In the genomic region with DNA sequence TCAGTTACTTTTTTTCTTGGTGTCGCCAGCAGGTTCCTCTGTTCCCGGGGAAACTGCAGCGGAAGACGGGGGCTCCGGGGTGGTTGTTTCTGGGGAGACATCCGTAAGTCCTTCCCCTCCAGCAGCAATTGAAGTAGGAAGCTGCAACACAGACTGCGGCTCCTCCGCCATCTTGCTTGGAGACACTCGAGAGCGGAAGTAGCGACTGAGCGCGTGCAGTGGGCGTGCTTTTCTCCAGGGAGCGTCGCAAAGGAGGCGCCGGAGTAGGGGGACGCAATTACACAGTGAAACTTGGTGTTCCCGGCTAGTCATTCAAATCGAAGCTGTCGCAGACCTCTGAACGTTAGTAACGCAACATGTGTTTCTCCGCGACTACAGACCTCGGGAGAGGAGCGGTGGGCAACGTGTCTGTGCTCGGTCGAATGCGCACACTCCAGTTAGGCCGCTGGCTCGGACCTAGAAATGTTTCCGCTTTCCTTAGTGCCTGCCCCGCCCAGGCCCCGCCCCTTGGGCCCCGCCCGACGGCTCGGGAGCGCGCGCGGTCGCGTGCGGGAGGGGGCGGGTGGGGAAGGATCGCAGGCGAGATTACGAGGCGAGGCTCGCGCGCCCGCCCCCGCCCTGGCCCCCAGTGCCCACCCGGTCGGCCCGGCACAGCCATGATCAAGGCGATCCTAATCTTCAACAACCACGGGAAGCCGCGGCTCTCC, we compare ENCODE assay signal across 8 cellular contexts. TPM values are rescaled to one million over a fixed set of nuclear protein-coding genes. Genes with fewer than 3 reads are reported as not detected.
A peak's percentile ranks its signal among the peaks of the same experiment; 100 is the strongest.
DNase-seq lines count a peak whose midpoint lies in the region; ATAC-seq and TF ChIP-seq lines count a peak whose summit lies in the region.

A gene (plus strand): TSS at position 554 of the 707 bp plus-strand sequence. CDS start 103 bp downstream, at position 657.
A gene (minus strand): TSS at position 184 of the 707 bp plus-strand sequence. CDS start 13 bp downstream, at position 171.

- DNase-seq in COLO668 (lab: John Stamatoyannopoulos, UW; ENCODE audit: unreplicated experiment) (peak; percentile 87), GM20000 (ENCODE audit: low spot score) (peak; percentile 91), HS-5 (ENCODE audit: low read depth) (peak; percentile 92), NK-92 (lab: John Stamatoyannopoulos, UW; ENCODE audit: unreplicated experiment) (peak; percentile 11), lower lobe of right lung (peak; percentile 95)
- DNase-seq in activated CD8-positive, alpha-beta memory T cell treated with anti-CD3 and anti-CD28 coated beads for 1 hour (ENCODE audit: extremely low read depth in 1 of 2, low read depth in 1 of 2): peak; percentile 76 to 86
- peak; percentile 56 to 92 (median 73) for DNase-seq in stimulated activated CD4-positive, alpha-beta T cell treated with anti-CD3 and anti-CD28 coated beads, TNF-alpha, amount 100 ng/mL, for 1 hour (ENCODE audit: low read depth in 3 of 3, low spot score in 1 of 3)

- peaks cover 8% of the 10 kb centered on the region for H3K36me3 ChIP-seq in ectodermal cell (ENCODE audit: control insufficient read depth, insufficient read depth, low read length)
- H3K36me3 ChIP-seq in lower lobe of right lung: peaks cover 21% of the 10 kb centered on the region

- H3K27me3 ChIP-seq in ectodermal cell (ENCODE audit: control insufficient read depth, insufficient read depth, low read length, poor library complexity, severe bottlenecking) (peaks cover 10% of the 10 kb centered on the region), lower lobe of right lung (ENCODE audit: low read depth) (no peaks in the 10 kb centered on the region)

- peak; percentile 98 for ATAC-seq in lower lobe of right lung

- WGBS in ectodermal cell, 2 experiments: 7 to 11% methylated on average over 65 of the region's 65 CpGs

- no peak for TF ChIP-seq CTCF in GM20000 (IDR thresholded peaks at IDR 0.05; ENCODE audit: extremely low read depth, missing control alignments)
- TF ChIP-seq CTCF in lower lobe of right lung (IDR thresholded peaks at IDR 0.05): no peak

- H3K4me1 ChIP-seq in ectodermal cell (ENCODE audit: control insufficient read depth, insufficient read depth, low read length) (no peaks in the 10 kb centered on the region), lower lobe of right lung (peaks cover 66% of the 10 kb centered on the region)

- H3K9me3 ChIP-seq in ectodermal cell (ENCODE audit: control insufficient read depth, low read length) (no peaks in the 10 kb centered on the region), lower lobe of right lung (no peaks in the 10 kb centered on the region)

- H3K4me3 ChIP-seq in ectodermal cell (ENCODE audit: insufficient read depth, low read depth, low read length) (peak within 1 kb of the TSS; percentile 69), lower lobe of right lung (peak within 1 kb of the TSS; percentile 84)

- intact Hi-C loops in lower lobe of right lung (cut with DNase I): no loop called here

- peak within 1 kb of the TSS; percentile 59 for H3K27ac ChIP-seq in ectodermal cell (ENCODE audit: insufficient read depth, low read depth, low read length, poor library complexity, severe bottlenecking)
- H3K27ac ChIP-seq in lower lobe of right lung: peak within 1 kb of the TSS; percentile 91

RNA-seq across cellular contexts. Expression of the first gene that starts in this region (rescaled TPM):
- polyA plus RNA-seq in ectodermal cell (2013, experiment 1 of 4): 90.5 TPM
- polyA plus RNA-seq in ectodermal cell (2013, experiment 2 of 4): 92.3 TPM
- polyA plus RNA-seq in ectodermal cell (2013, experiment 3 of 4): 67.4 TPM
- polyA plus RNA-seq in ectodermal cell (2013, experiment 4 of 4): 75.9 TPM
- 69.4 TPM for total RNA-seq in lower lobe of right lung

RNA-seq across cellular contexts. Expression of the second gene that starts in this region (rescaled TPM):
- 67.7 TPM for polyA plus RNA-seq in ectodermal cell (2013, experiment 1 of 4)
- polyA plus RNA-seq in ectodermal cell (2013, experiment 2 of 4): 64.1 TPM
- polyA plus RNA-seq in ectodermal cell (2013, experiment 3 of 4): 54.1 TPM
- 71.8 TPM for polyA plus RNA-seq in ectodermal cell (2013, experiment 4 of 4)
- 35.7 TPM for total RNA-seq in lower lobe of right lung

Comparison
In these comparisons a context has a peak if more than half of its experiments do, and no peak if none do; other contexts are left out.
1. Peak in every context shown above with its lines: DNase-seq, ATAC-seq, H3K4me3 ChIP-seq and H3K27ac ChIP-seq.
2. DNase-seq: peak in every context shown above with its lines; median percentile 95 in lower lobe of right lung; 92 in HS-5; 91 in GM20000; 87 in COLO668; 81 in activated CD8-positive, alpha-beta memory T cell treated with anti-CD3 and anti-CD28 coated beads for 1 hour; 73 in stimulated activated CD4-positive, alpha-beta T cell treated with anti-CD3 and anti-CD28 coated beads, TNF-alpha, amount 100 ng/mL, for 1 hour; 11 in NK-92.